1 cellular context compared by ENCODE assay signal in genomic region chr3:3179407-3180094, GRCh38.
TF ChIP-seq lines count a peak whose summit lies in the region.

CRBN (minus strand) TSS chr3:3179691; CDS start chr3:3179687, 4 bp downstream.

TF ChIP-seq in HepG2, 621 proteins besides CTCF, POLR2A, EP300 and RAD21 (continued from another document and continues in another):
- no peak for TF ChIP-seq ZNF678 (CRISPR knock-in tag; IDR thresholded peaks at IDR 0.05)
- TF ChIP-seq ATF1 (CRISPR knock-in tag; IDR thresholded peaks at IDR 0.05) = no peak
- TF ChIP-seq NFRKB (IDR thresholded peaks at IDR 0.05) = no peak
- TF ChIP-seq AGO2 (optimal IDR thresholded peaks at IDR 0.05; ENCODE audit: low read depth, low read length) = peak; percentile 77
- peak; percentile 32; the same call in 1 of the 2 replicates for TF ChIP-seq ZZZ3 (CRISPR knock-in tag; IDR thresholded peaks at IDR 0.05; ENCODE audit: borderline replicate concordance)
- no peak for TF ChIP-seq ZSCAN30 (CRISPR knock-in tag; IDR thresholded peaks at IDR 0.05)
- no peak for TF ChIP-seq ATM (IDR thresholded peaks at IDR 0.05; ENCODE audit: borderline replicate concordance)
- TF ChIP-seq ZNF326 (CRISPR knock-in tag; IDR thresholded peaks at IDR 0.05; ENCODE audit: borderline replicate concordance) = no peak
- peak; percentile 61; the same call in 1 of the 2 replicates for TF ChIP-seq ATF3 (CRISPR knock-in tag; IDR thresholded peaks at IDR 0.05)
- peak; percentile 49; the same call in 1 of the 2 replicates for TF ChIP-seq ZSCAN21 (CRISPR knock-in tag; IDR thresholded peaks at IDR 0.05; ENCODE audit: borderline replicate concordance)
- peak; percentile 56; the same call in 1 of the 2 replicates for TF ChIP-seq ZKSCAN8 (CRISPR knock-in tag; IDR thresholded peaks at IDR 0.05; ENCODE audit: borderline replicate concordance)
- TF ChIP-seq ATF6 (CRISPR knock-in tag; conservative IDR thresholded peaks at IDR 0.05) = 0 out of 2 replicates have a peak, but pooled peaks have one; percentile 86
- peak; percentile 68; the same call in 1 of the 2 replicates for TF ChIP-seq MIER2 (CRISPR knock-in tag; IDR thresholded peaks at IDR 0.05)
- peak; percentile 73; the same call in 1 of the 2 replicates for TF ChIP-seq ZNF451 (CRISPR knock-in tag; IDR thresholded peaks at IDR 0.05)
- no peak for TF ChIP-seq MAFF (IDR thresholded peaks at IDR 0.05; ENCODE audit: low read depth, low read length)
- peak; percentile 76 for TF ChIP-seq BORCS8-MEF2B (CRISPR knock-in tag; IDR thresholded peaks at IDR 0.05)
- no peak for TF ChIP-seq ZNF530 (CRISPR knock-in tag; IDR thresholded peaks at IDR 0.05; ENCODE audit: low read depth)
- TF ChIP-seq ZNF850 (CRISPR knock-in tag; conservative IDR thresholded peaks at IDR 0.05) = no peak
- TF ChIP-seq, protein P1, sequence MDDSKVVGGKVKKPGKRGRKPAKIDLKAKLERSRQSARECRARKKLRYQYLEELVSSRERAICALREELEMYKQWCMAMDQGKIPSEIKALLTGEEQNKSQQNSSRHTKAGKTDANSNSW (CRISPR knock-in tag; IDR thresholded peaks at IDR 0.05; ENCODE audit: borderline replicate concordance) = peak; percentile 84; the same call in 1 of the 2 replicates
- TF ChIP-seq ZNF775 (CRISPR knock-in tag; IDR thresholded peaks at IDR 0.05; ENCODE audit: borderline replicate concordance) = no peak
- TF ChIP-seq PLRG1 (conservative IDR thresholded peaks at IDR 0.05) = no peak
- TF ChIP-seq ZNF280D (CRISPR knock-in tag; IDR thresholded peaks at IDR 0.05) = peak; percentile 83; the same call in 1 of the 2 replicates
- TF ChIP-seq NFIC (IDR thresholded peaks at IDR 0.05; ENCODE audit: low read length) = no peak
- TF ChIP-seq RERE (CRISPR knock-in tag; IDR thresholded peaks at IDR 0.05; ENCODE audit: low read depth) = no peak
- TF ChIP-seq RELA (CRISPR knock-in tag; IDR thresholded peaks at IDR 0.05) = peak; percentile 75; the same call in 1 of the 2 replicates
- TF ChIP-seq, protein P2, sequence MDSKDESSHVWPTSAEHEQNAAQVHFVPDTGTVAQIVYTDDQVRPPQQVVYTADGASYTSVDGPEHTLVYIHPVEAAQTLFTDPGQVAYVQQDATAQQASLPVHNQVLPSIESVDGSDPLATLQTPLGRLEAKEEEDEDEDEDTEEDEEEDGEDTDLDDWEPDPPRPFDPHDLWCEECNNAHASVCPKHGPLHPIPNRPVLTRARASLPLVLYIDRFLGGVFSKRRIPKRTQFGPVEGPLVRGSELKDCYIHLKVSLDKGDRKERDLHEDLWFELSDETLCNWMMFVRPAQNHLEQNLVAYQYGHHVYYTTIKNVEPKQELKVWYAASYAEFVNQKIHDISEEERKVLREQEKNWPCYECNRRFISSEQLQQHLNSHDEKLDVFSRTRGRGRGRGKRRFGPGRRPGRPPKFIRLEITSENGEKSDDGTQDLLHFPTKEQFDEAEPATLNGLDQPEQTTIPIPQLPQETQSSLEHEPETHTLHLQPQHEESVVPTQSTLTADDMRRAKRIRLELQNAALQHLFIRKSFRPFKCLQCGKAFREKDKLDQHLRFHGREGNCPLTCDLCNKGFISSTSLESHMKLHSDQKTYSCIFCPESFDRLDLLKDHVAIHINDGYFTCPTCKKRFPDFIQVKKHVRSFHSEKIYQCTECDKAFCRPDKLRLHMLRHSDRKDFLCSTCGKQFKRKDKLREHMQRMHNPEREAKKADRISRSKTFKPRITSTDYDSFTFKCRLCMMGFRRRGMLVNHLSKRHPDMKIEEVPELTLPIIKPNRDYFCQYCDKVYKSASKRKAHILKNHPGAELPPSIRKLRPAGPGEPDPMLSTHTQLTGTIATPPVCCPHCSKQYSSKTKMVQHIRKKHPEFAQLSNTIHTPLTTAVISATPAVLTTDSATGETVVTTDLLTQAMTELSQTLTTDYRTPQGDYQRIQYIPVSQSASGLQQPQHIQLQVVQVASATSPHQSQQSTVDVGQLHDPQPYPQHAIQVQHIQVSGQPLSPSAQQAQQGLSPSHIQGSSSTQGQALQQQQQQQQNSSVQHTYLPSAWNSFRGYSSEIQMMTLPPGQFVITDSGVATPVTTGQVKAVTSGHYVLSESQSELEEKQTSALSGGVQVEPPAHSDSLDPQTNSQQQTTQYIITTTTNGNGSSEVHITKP (CRISPR knock-in tag; IDR thresholded peaks at IDR 0.05; ENCODE audit: low read depth) = no peak
- no peak for TF ChIP-seq CENPX (CRISPR knock-in tag; IDR thresholded peaks at IDR 0.05)
- peak; percentile 76; the same call in 1 of the 2 replicates for TF ChIP-seq ZNF747 (CRISPR knock-in tag; IDR thresholded peaks at IDR 0.05; ENCODE audit: borderline replicate concordance)
- no peak for TF ChIP-seq ZNF546 (CRISPR knock-in tag; conservative IDR thresholded peaks at IDR 0.05)
- TF ChIP-seq ZNF256 (CRISPR knock-in tag; conservative IDR thresholded peaks at IDR 0.05) = peak; percentile 73; the same call in 1 of the 2 replicates
- TF ChIP-seq HMGA1 (CRISPR knock-in tag; conservative IDR thresholded peaks at IDR 0.05) = no peak
- TF ChIP-seq SOX6 (IDR thresholded peaks at IDR 0.05) = no peak
- TF ChIP-seq SOX6 (CRISPR knock-in tag; IDR thresholded peaks at IDR 0.05) = peak; percentile 74
- TF ChIP-seq, protein P3, sequence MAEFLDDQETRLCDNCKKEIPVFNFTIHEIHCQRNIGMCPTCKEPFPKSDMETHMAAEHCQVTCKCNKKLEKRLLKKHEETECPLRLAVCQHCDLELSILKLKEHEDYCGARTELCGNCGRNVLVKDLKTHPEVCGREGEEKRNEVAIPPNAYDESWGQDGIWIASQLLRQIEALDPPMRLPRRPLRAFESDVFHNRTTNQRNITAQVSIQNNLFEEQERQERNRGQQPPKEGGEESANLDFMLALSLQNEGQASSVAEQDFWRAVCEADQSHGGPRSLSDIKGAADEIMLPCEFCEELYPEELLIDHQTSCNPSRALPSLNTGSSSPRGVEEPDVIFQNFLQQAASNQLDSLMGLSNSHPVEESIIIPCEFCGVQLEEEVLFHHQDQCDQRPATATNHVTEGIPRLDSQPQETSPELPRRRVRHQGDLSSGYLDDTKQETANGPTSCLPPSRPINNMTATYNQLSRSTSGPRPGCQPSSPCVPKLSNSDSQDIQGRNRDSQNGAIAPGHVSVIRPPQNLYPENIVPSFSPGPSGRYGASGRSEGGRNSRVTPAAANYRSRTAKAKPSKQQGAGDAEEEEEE (CRISPR knock-in tag; IDR thresholded peaks at IDR 0.05; ENCODE audit: borderline replicate concordance) = no peak
- peak; percentile 58; the same call in 1 of the 2 replicates for TF ChIP-seq MXD4 (CRISPR knock-in tag; IDR thresholded peaks at IDR 0.05)
- TF ChIP-seq NFE2L2 (IDR thresholded peaks at IDR 0.05; ENCODE audit: low read length) = no peak
- no peak for TF ChIP-seq ZNF18 (CRISPR knock-in tag; IDR thresholded peaks at IDR 0.05; ENCODE audit: insufficient replicate concordance)
- TF ChIP-seq, protein P4, sequence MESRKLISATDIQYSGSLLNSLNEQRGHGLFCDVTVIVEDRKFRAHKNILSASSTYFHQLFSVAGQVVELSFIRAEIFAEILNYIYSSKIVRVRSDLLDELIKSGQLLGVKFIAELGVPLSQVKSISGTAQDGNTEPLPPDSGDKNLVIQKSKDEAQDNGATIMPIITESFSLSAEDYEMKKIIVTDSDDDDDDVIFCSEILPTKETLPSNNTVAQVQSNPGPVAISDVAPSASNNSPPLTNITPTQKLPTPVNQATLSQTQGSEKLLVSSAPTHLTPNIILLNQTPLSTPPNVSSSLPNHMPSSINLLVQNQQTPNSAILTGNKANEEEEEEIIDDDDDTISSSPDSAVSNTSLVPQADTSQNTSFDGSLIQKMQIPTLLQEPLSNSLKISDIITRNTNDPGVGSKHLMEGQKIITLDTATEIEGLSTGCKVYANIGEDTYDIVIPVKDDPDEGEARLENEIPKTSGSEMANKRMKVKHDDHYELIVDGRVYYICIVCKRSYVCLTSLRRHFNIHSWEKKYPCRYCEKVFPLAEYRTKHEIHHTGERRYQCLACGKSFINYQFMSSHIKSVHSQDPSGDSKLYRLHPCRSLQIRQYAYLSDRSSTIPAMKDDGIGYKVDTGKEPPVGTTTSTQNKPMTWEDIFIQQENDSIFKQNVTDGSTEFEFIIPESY (CRISPR knock-in tag; IDR thresholded peaks at IDR 0.05) = peak; percentile 35; the same call in 1 of the 2 replicates
